In the genomic region with DNA sequence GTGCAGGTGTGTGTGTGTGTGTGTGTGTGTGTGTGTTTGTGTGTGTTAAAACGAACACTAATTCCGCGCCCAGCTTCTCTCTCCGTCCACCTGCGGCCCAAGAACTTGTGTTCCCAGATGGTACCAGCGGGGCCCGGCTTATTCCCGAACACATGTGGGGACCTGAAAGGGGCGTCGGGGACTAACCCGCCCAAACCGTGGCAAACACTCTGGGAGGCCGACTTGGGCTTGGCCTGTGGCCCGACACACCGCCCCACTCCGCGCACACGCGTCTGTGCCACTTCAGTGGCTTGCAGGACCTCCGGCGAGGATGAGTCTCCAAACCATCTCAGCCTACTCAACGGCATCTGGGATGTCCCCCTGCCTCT, we compare ENCODE assay signal across 7 cellular contexts. TPM values are rescaled to one million over a fixed set of nuclear protein-coding genes. Genes with fewer than 3 reads are reported as not detected.
DNase-seq lines count a peak whose midpoint lies in the region; TF ChIP-seq lines count a peak whose summit lies in the region.

No MANE protein-coding gene starts in this region.

- no peak for TF ChIP-seq POLR2A in stomach (IDR thresholded peaks at IDR 0.05)

- H3K79me2 ChIP-seq in OCI-LY7 (ENCODE audit: insufficient read depth, low read depth, low read length) (no peaks in the 10 kb centered on the region), MM.1S (ENCODE audit: low read length) (no peaks in the 10 kb centered on the region)

- POLR2A ChIA-PET in OCI-LY7 (lab: Charles Lee): no interaction called here

- TF ChIP-seq CTCF in kidney epithelial cell (IDR thresholded peaks at IDR 0.05; ENCODE audit: insufficient read depth, low read length, poor library complexity, severe bottlenecking): no peak
- TF ChIP-seq CTCF in stomach (IDR thresholded peaks at IDR 0.05): no peak
- no peak for TF ChIP-seq CTCF in OCI-LY7 (conservative IDR thresholded peaks at IDR 0.05; ENCODE audit: low read length)
- TF ChIP-seq CTCF in MM.1S (IDR thresholded peaks at IDR 0.05; ENCODE audit: low read length): no peak

- H2AFZ ChIP-seq in OCI-LY7 (ENCODE audit: low read length): no peak overlapping the region
- no peak overlapping the region for H2AFZ ChIP-seq in MM.1S (ENCODE audit: low read length)

- H3K27ac ChIP-seq in stomach (peak overlapping the region in 4 of 5 donors; percentile 5 to 74 (median 60)), OCI-LY7 (ENCODE audit: low read depth, low read length, poor library complexity, severe bottlenecking) (no peak overlapping the region), MM.1S (ENCODE audit: low read length) (no peak overlapping the region)

- no TSS peak for BruUV-seq in OCI-LY7 (replicated peaks; lab: Mats Ljungman, UMichigan)

- CTCF ChIA-PET in OCI-LY7 (lab: Charles Lee; ENCODE audit: unreplicated experiment): no interaction called here

- WGBS in stomach, 5 donors: 17 to 56% (median 24%) methylated on average over 11 to 22 of the region's 22 CpGs

- H3K4me1 ChIP-seq in stomach (peaks cover 11 to 28% (median 23%) of the 10 kb centered on the region in 4 donors), OCI-LY7 (ENCODE audit: insufficient read depth, low read length, poor library complexity, severe bottlenecking) (no peaks in the 10 kb centered on the region), MM.1S (ENCODE audit: low read length) (0 out of 2 replicates have a peak, but pooled peaks cover 3% of the 10 kb centered on the region)

- H3K4me2 ChIP-seq in OCI-LY7 (ENCODE audit: low read length) (no peak overlapping the region), MM.1S (ENCODE audit: low read depth, low read length) (no peak overlapping the region)

- H3F3A ChIP-seq in MM.1S (ENCODE audit: insufficient read depth, low read length): no peaks in the 10 kb centered on the region

- H3K4me3 ChIP-seq in kidney epithelial cell (ENCODE audit: low read depth, low read length): peak overlapping the region; percentile 64
- peak overlapping the region; percentile 51 to 62 (median 53) for H3K4me3 ChIP-seq in stomach
- no peak overlapping the region for H3K4me3 ChIP-seq in OCI-LY7 (ENCODE audit: low read depth, low read length, poor library complexity, severe bottlenecking)
- H3K4me3 ChIP-seq in MM.1S (ENCODE audit: low read length): no peak overlapping the region

- intact Hi-C loops in stomach (cut with DNase I; ENCODE audit: low total_unique reads): no loop called here
- intact Hi-C loops in OCI-LY7 (cut with micrococcal nuclease; ENCODE audit: unreplicated experiment): no loop called here

- H3K36me3 ChIP-seq in kidney epithelial cell (ENCODE audit: control insufficient read depth, insufficient read depth, low read length) (no peaks in the 10 kb centered on the region), stomach (no peaks in the 10 kb centered on the region), OCI-LY7 (ENCODE audit: insufficient read depth, low read length) (no peaks in the 10 kb centered on the region), MM.1S (replicated peaks; ENCODE audit: insufficient read depth, low read length) (no peaks in the 10 kb centered on the region)

- no peak overlapping the region for H3K9ac ChIP-seq in MM.1S (ENCODE audit: low read length)

- H3K9me2 ChIP-seq in OCI-LY7 (ENCODE audit: insufficient read depth, low read length) (no peaks in the 10 kb centered on the region), MM.1S (replicated peaks; ENCODE audit: insufficient read depth, low read length) (no peaks in the 10 kb centered on the region)

- no peaks in the 10 kb centered on the region for H4K20me1 ChIP-seq in OCI-LY7 (ENCODE audit: insufficient read depth, low read length)
- H4K20me1 ChIP-seq in MM.1S (ENCODE audit: insufficient read depth, low read length): no peaks in the 10 kb centered on the region

- DNase-seq in HT1080 (ENCODE audit: low read depth): peak; percentile 8
- peak; percentile 46 for DNase-seq in astrocyte of the hippocampus (ENCODE audit: low read depth, low spot score)
- DNase-seq in kidney epithelial cell (ENCODE audit: low read depth): no peak
- DNase-seq in stomach: no peak
- DNase-seq in OCI-LY7 (ENCODE audit: low spot score): no peak
- DNase-seq in MM.1S: no peak
- DNase-seq in NCI-H510A treated with DMSO at 0.1 percent for 48 hours (lab: John Stamatoyannopoulos, UW): no peak

- no peaks in the 10 kb centered on the region for H3K9me3 ChIP-seq in stomach
- no peaks in the 10 kb centered on the region for H3K9me3 ChIP-seq in OCI-LY7 (ENCODE audit: low read length)
- no peaks in the 10 kb centered on the region for H3K9me3 ChIP-seq in MM.1S (replicated peaks; ENCODE audit: insufficient read depth, low read length)

- H3K27me3 ChIP-seq in kidney epithelial cell (ENCODE audit: control insufficient read depth, insufficient read depth, low read length) (peaks cover 8% of the 10 kb centered on the region), stomach (peaks cover 3 to 52% (median 34%) of the 10 kb centered on the region in 3 donors), MM.1S (replicated peaks; ENCODE audit: insufficient read depth, low read length) (no peaks in the 10 kb centered on the region)

- no peak for TF ChIP-seq EP300 in stomach (IDR thresholded peaks at IDR 0.05)

RNA-seq across cellular contexts. Expression of a gene that starts 0.9 kb away (rescaled TPM):
- total RNA-seq in HT1080 (2014; rRNA removed; shearing (Covaris generic)): 36.9 and 48.8 TPM in 2 replicates
- 62.8 and 90.6 TPM in 2 replicates for polyA plus RNA-seq in HT1080 (2015; cell fraction: cytosol; rRNA removed)
- 232 and 251 TPM in 2 replicates for polyA plus RNA-seq in HT1080 (2015; cell fraction: nucleus; rRNA removed)
- total RNA-seq in kidney epithelial cell: 0.27 and 0.54 TPM in 2 replicates
- total RNA-seq in stomach: 10 to 100 TPM in 2 of 5 donors, 1 to 10 TPM in 1, under 1 TPM in 1, not detected in 1; 0.29 to 33.0 (median 20.4) TPM
- 1 to 10 TPM in 2 of 3 donors, under 1 TPM in 1; 0.73 to 3.5 (median 3.2) TPM for polyA plus RNA-seq in stomach
- total RNA-seq in OCI-LY7 (2014; rRNA removed; shearing (Covaris generic)): not detected in 2 replicates
- not detected in 2 replicates for total RNA-seq in OCI-LY7 (2022)

Comparison
In these comparisons a context has a peak if more than half of its experiments do, and no peak if none do; other contexts are left out.
1. DNase-seq: peak in HT1080 (single experiment) and astrocyte of the hippocampus (single experiment); none in kidney epithelial cell (single experiment), stomach (single experiment), OCI-LY7 (single experiment), MM.1S (single experiment) and NCI-H510A treated with DMSO at 0.1 percent for 48 hours (single experiment).
2. H3K4me3 ChIP-seq: peak in kidney epithelial cell (single experiment) and stomach (4 of 4); none in OCI-LY7 (single experiment) and MM.1S (single experiment).
3. H3K27ac ChIP-seq: peak in stomach (4 of 5); none in OCI-LY7 (single experiment) and MM.1S (single experiment).